Comparison of ENCODE assay signal across 17 cellular contexts in genomic region chr9:136584401-136585328, GRCh38. TPM values are rescaled to one million over a fixed set of nuclear protein-coding genes. Genes with fewer than 3 reads are reported as not detected.
DNase-seq lines count a peak whose midpoint lies in the region; ATAC-seq, FAIRE-seq and TF ChIP-seq lines count a peak whose summit lies in the region.
"Had no signal": no experiment of that assay in that cellular context is flagged by ENCODE, and none has a peak within 500 bp of the region (broad histone marks: within the 10 kb centered on the region; RNA-seq: fewer than 3 reads in every experiment).

No MANE protein-coding gene starts in this region.

- no peak overlapping the region for H4K12ac ChIP-seq in trophoblast cell (ENCODE audit: low read depth, low read length)

- no peak overlapping the region for H2AFZ ChIP-seq in K562 (ENCODE audit: low read depth, low read length)
- H2AFZ ChIP-seq in hepatocyte: no peak overlapping the region
- H2AFZ ChIP-seq in trophoblast cell (ENCODE audit: insufficient read depth, low read length, poor library complexity): no peak overlapping the region

- TF ChIP-seq CTCF in K562 (IDR thresholded peaks at IDR 0.05 in 2 of 3, conservative IDR thresholded peaks at IDR 0.05 in 1 of 3; ENCODE audit: insufficient read depth in 2 of 3, low read depth in 1 of 3, low read length in 3 of 3): no peak
- no peak for TF ChIP-seq CTCF in hepatocyte (IDR thresholded peaks at IDR 0.05; ENCODE audit: poor library complexity)
- TF ChIP-seq CTCF in GM20000 (IDR thresholded peaks at IDR 0.05; ENCODE audit: extremely low read depth, missing control alignments): no peak

- no peak overlapping the region for H3K4ac ChIP-seq in trophoblast cell (ENCODE audit: low read depth, low read length)

- no peak for FAIRE-seq in K562 (lab: Jason Lieb, UNC)

- no peak overlapping the region for H3K14ac ChIP-seq in trophoblast cell (ENCODE audit: low read length)

- H3K79me2 ChIP-seq in K562 (ENCODE audit: control insufficient read depth, insufficient read depth, low read length) (no peaks in the 10 kb centered on the region), hepatocyte (no peaks in the 10 kb centered on the region), trophoblast cell (ENCODE audit: control insufficient read depth, insufficient read depth, low read length, poor library complexity) (peaks cover 3% of the 10 kb centered on the region)

- WGBS in K562 (ENCODE audit: insufficient coverage, low coverage, missing lambda C conversion rate): 34% methylated on average over 26 of the region's 33 CpGs
- WGBS in hepatocyte (ENCODE audit: low lambda C conversion rate, missing lambda C conversion rate): 63% methylated on average over 33 of the region's 33 CpGs
- WGBS in trophoblast cell (ENCODE audit: extremely low coverage, insufficient coverage, insufficient read length): no CpG with 5 or more reads among the region's 33 CpGs

- ATAC-seq in K562 (no peak), HG03095 (IDR thresholded peaks at IDR 0.05; ENCODE audit: unreplicated experiment) (no peak)
- ATAC-seq: activated CD4-positive, alpha-beta T cell treated with anti-CD3 and anti-CD28 coated beads for 36 hours had no signal

- peaks cover 11% of the 10 kb centered on the region for H3K79me1 ChIP-seq in trophoblast cell (ENCODE audit: low read length)

- BruUV-seq in K562 (replicated peaks; lab: Mats Ljungman, UMichigan): no TSS peak

- no peak for DNase-seq in K562 (ENCODE audit: extremely low read depth in 1 of 4, low spot score in 3 of 4)
- DNase-seq in hepatocyte (ENCODE audit: low spot score): peak; percentile 63
- no peak for DNase-seq in trophoblast cell
- no peak for DNase-seq in NCI-H1048 (lab: John Stamatoyannopoulos, UW)
- DNase-seq in stimulated activated CD4-positive, alpha-beta T cell treated with anti-CD3 and anti-CD28 coated beads, Interleukin-2, amount 100 ng/mL, for 24 hours: no peak
- no peak for DNase-seq in GM20000 (ENCODE audit: low spot score)
- DNase-seq: activated CD4-positive, alpha-beta T cell treated with anti-CD3 and anti-CD28 coated beads for 36 hours; activated CD8-positive, alpha-beta memory T cell treated with anti-CD3 and anti-CD28 coated beads, Interleukin-2, amount 50 U/mL, for 4 hours; GDM1; HCEC 1CT; NCI-H1436 treated with DMSO at 0.1 percent for 48 hours; nephron progenitor cell; T-helper 9 cell had no signal

- CTCF ChIA-PET in K562 (lab: Yijun Ruan, JAX; ENCODE audit: low intra/inter-chr PET ratio): no interaction called here

- no peak overlapping the region for H4K91ac ChIP-seq in trophoblast cell (ENCODE audit: low read depth, low read length)

- H3K9ac ChIP-seq in BLaER1 (peak overlapping the region; percentile 57), K562 (ENCODE audit: insufficient read depth in 1 of 2, low read depth in 2 of 2, low read length in 2 of 2) (no peak overlapping the region), trophoblast cell (ENCODE audit: low read length) (no peak overlapping the region)
- H3K9ac ChIP-seq: KMS-11 had no signal

- TF ChIP-seq EP300 in K562 (IDR thresholded peaks at IDR 0.05; ENCODE audit: low read length): no peak

- H4K20me1 ChIP-seq in BLaER1 (no peaks in the 10 kb centered on the region), K562 (replicated peaks; ENCODE audit: control insufficient read depth, insufficient read depth, low read length) (no peaks in the 10 kb centered on the region), hepatocyte (ENCODE audit: insufficient read depth, poor library complexity, severe bottlenecking) (no peaks in the 10 kb centered on the region)

- H3K4me3 ChIP-seq in BLaER1 (peak overlapping the region; percentile 23), K562 (no peak overlapping the region), hepatocyte (no peak overlapping the region), trophoblast cell (ENCODE audit: low read depth, low read length) (no peak overlapping the region)
- H3K4me3 ChIP-seq: esophagus muscularis mucosa had no signal

- intact Hi-C loops in K562 (cut with micrococcal nuclease): no loop called here

- no peak overlapping the region for H4K8ac ChIP-seq in trophoblast cell (ENCODE audit: low read depth, low read length)

- no peak overlapping the region for H2BK120ac ChIP-seq in trophoblast cell (ENCODE audit: insufficient read depth, low read length, poor library complexity)

- no peak overlapping the region for H2BK12ac ChIP-seq in trophoblast cell (ENCODE audit: low read length)

- H3K4me2 ChIP-seq in BLaER1 (peak overlapping the region; percentile 98), K562 (ENCODE audit: insufficient read depth, low read length) (no peak overlapping the region), hepatocyte (no peak overlapping the region), trophoblast cell (ENCODE audit: low read length) (no peak overlapping the region)
- H3K4me2 ChIP-seq: KMS-11 had no signal

- peak overlapping the region; percentile 11 for H2AK5ac ChIP-seq in trophoblast cell (ENCODE audit: low read length)

- H3K36me3 ChIP-seq in BLaER1 (no peaks in the 10 kb centered on the region), K562 (ENCODE audit: control insufficient read depth, insufficient read depth, low read length) (no peaks in the 10 kb centered on the region), hepatocyte (replicated peaks; ENCODE audit: insufficient read depth, low read depth) (no peaks in the 10 kb centered on the region), trophoblast cell (ENCODE audit: control insufficient read depth in 1 of 2, insufficient read depth in 2 of 2, low read length in 2 of 2) (no peaks in the 10 kb centered on the region)
- H3K36me3 ChIP-seq: esophagus muscularis mucosa had no signal

- H3K27ac ChIP-seq in BLaER1 (peak overlapping the region; percentile 72), K562 (ENCODE audit: extremely low read depth, low read depth, low read length) (no peak overlapping the region), hepatocyte (no peak overlapping the region), trophoblast cell (ENCODE audit: low read depth, low read length) (no peak overlapping the region)
- H3K27ac ChIP-seq: KMS-11 had no signal

- no peaks in the 10 kb centered on the region for H3K9me1 ChIP-seq in K562 (ENCODE audit: control insufficient read depth, insufficient read depth, low read length)

- peaks cover 88% of the 10 kb centered on the region for H3K4me1 ChIP-seq in BLaER1
- H3K4me1 ChIP-seq in K562 (replicated peaks in 1 of 2; ENCODE audit: control insufficient read depth in 2 of 2, insufficient read depth in 2 of 2, low read length in 2 of 2): peaks cover 30 to 73% of the 10 kb centered on the region in 2 experiments
- peaks cover 25% of the 10 kb centered on the region for H3K4me1 ChIP-seq in hepatocyte (ENCODE audit: insufficient read depth)
- peaks cover 12% of the 10 kb centered on the region in 2 experiments for H3K4me1 ChIP-seq in trophoblast cell (ENCODE audit: control insufficient read depth in 1 of 2, insufficient read depth in 2 of 2, low read length in 2 of 2)

- in situ Hi-C loops in K562 (cut with MboI): no loop called here

- no peak overlapping the region for H2BK5ac ChIP-seq in trophoblast cell (ENCODE audit: low read depth, low read length, poor library complexity)

- no peak overlapping the region for H3K18ac ChIP-seq in trophoblast cell (ENCODE audit: low read length)

- H3K9me3 ChIP-seq in BLaER1 (no peaks in the 10 kb centered on the region), K562 (replicated peaks; ENCODE audit: control insufficient read depth, insufficient read depth, low read depth, low read length) (no peaks in the 10 kb centered on the region), hepatocyte (ENCODE audit: low read depth) (no peaks in the 10 kb centered on the region), trophoblast cell (ENCODE audit: insufficient read depth, low read depth, low read length) (peaks cover 7% of the 10 kb centered on the region)
- H3K9me3 ChIP-seq: esophagus muscularis mucosa had no signal

- no peak overlapping the region for H3K23ac ChIP-seq in trophoblast cell (ENCODE audit: low read length)

- TF ChIP-seq POLR2A in K562 (conservative IDR thresholded peaks at IDR 0.05): no peak

- POLR2A ChIA-PET in K562 (lab: Yijun Ruan, JAX): interaction anchor here (1.4 kb wide), 1 partner anchor 45 kb away, joined by 4 read pairs; no protein-coding TSS in a partner anchor

- H3K27me3 ChIP-seq in BLaER1 (no peaks in the 10 kb centered on the region), K562 (ENCODE audit: control insufficient read depth in 2 of 2, insufficient read depth in 2 of 2, low read length in 2 of 2) (peaks cover 0 to 4% of the 10 kb centered on the region in 2 experiments; a peak in 1 of 5 replicates), hepatocyte (no peaks in the 10 kb centered on the region), trophoblast cell (ENCODE audit: insufficient read depth, low read length) (no peaks in the 10 kb centered on the region)

- H3K9me2 ChIP-seq in hepatocyte (replicated peaks; ENCODE audit: insufficient read depth): no peaks in the 10 kb centered on the region

- TF ChIP-seq RAD21 in K562 (CRISPR knock-in tag; conservative IDR thresholded peaks at IDR 0.05 in 1 of 2, IDR thresholded peaks at IDR 0.05 in 1 of 2): no peak

TF ChIP-seq in K562, 482 proteins besides CTCF, POLR2A, EP300 and RAD21 (continues in another document):
- no peak for TF ChIP-seq SMARCA4 (IDR thresholded peaks at IDR 0.05)

RNA-seq across cellular contexts. Expression of gene NOTCH1, which starts 38.8 kb away (rescaled TPM):
- 19.9 and 65.7 TPM in 2 replicates for total RNA-seq in K562 (2011; cell fraction: chromatin; rRNA removed; ENCODE audit: low replicate concordance)
- total RNA-seq in K562 (2011; cell fraction: nucleolus; rRNA removed): 52.4 and 65.7 TPM in 2 replicates
- total RNA-seq in K562 (2011; cell fraction: nucleoplasm; rRNA removed): 25.2 and 35.0 TPM in 2 replicates
- total RNA-seq in K562 (2014; rRNA removed): 7.1 and 12.0 TPM in 2 replicates
- total RNA-seq in K562 (2014; rRNA removed; fragmentation: Illumina TruSeq; extraction: Trizol): 0.69 and 0.73 TPM in 2 replicates
- 2.3 and 2.8 TPM in 2 replicates for total RNA-seq in K562 (2015; rRNA removed; fragmentation: Illumina TruSeq; extraction: Trizol)
- 26.7 and 31.4 TPM in 2 replicates for total RNA-seq in K562 (2021)
- polyA plus RNA-seq in K562 (2011; rRNA removed): 1.2 and 2.2 TPM in 2 replicates
- 2.9 and 4.9 TPM in 2 replicates for polyA plus RNA-seq in K562 (2011; cell fraction: cytosol; rRNA removed)
- polyA plus RNA-seq in K562 (2011; cell fraction: nucleus; rRNA removed): 13.3 and 22.9 TPM in 2 replicates
- polyA plus RNA-seq in K562 (2012): 10.2 and 14.1 TPM in 2 replicates
- 2.6 and 6.3 TPM in 2 replicates for polyA plus RNA-seq in K562 (2014; fragmentation: Illumina TruSeq; extraction: Trizol)
- under 1 TPM; 0.03 to 0.04 TPM for polyA plus RNA-seq in K562 (2014; fragmentation: Nextera tagmentation; extraction: Ambion mirVana)
- 8.2 and 8.6 TPM in 2 replicates for polyA plus RNA-seq in K562 (2014; rRNA removed)
- 2.0 and 2.8 TPM in 2 replicates for polyA minus RNA-seq in K562 (2011; rRNA and poly(A)+ RNA removed)
- 35.0 and 45.4 TPM in 2 replicates for polyA minus RNA-seq in K562 (2011; cell fraction: cytosol; rRNA and poly(A)+ RNA removed)
- 15.9 and 18.9 TPM in 2 replicates for polyA minus RNA-seq in K562 (2011; cell fraction: nucleus; rRNA and poly(A)+ RNA removed)
- total RNA-seq in hepatocyte: 4.3 and 6.5 TPM in 2 replicates
- polyA plus RNA-seq in hepatocyte: 5.3 and 8.3 TPM in 2 replicates
- polyA plus RNA-seq in trophoblast cell (2013): 28.5 and 29.7 TPM in 2 replicates
